Comparison of ENCODE assay signal across 2 cellular contexts in the genomic region with DNA sequence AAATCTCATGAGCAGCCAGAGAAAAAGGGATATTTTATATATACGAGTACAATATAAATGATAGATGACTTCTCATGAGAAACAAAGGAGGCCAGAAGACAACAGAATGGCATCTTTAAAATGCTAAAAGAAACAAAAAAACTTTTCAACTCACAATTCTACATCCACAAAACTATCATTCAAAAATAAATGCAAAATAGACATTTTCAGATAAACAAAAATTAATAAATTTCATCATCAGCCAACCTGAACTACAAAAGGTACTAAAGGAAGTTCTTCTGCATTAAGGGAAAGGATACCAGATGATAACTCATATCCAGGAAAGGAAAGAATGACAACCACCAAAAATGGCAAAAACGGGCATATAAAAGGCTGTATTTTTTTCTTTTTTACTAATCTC.
TF ChIP-seq lines count a peak whose summit lies in the region.

No MANE protein-coding gene starts in this region.

TF ChIP-seq in GM23338, 12 proteins besides CTCF, POLR2A, EP300 and RAD21 (continued from another document):
- no peak for TF ChIP-seq ZNF331 (CRISPR knock-in tag; IDR thresholded peaks at IDR 0.05; ENCODE audit: low read depth)
- TF ChIP-seq CREB1 (CRISPR knock-in tag; IDR thresholded peaks at IDR 0.05; ENCODE audit: low read depth), result no peak
- no peak for TF ChIP-seq JUNB (IDR thresholded peaks at IDR 0.05; ENCODE audit: unreplicated experiment)
- no peak for TF ChIP-seq NANOG (IDR thresholded peaks at IDR 0.05; ENCODE audit: borderline replicate concordance)

TF ChIP-seq in K562, 482 proteins besides CTCF, POLR2A, EP300 and RAD21 (continued from another document):
- TF ChIP-seq, protein P1, sequence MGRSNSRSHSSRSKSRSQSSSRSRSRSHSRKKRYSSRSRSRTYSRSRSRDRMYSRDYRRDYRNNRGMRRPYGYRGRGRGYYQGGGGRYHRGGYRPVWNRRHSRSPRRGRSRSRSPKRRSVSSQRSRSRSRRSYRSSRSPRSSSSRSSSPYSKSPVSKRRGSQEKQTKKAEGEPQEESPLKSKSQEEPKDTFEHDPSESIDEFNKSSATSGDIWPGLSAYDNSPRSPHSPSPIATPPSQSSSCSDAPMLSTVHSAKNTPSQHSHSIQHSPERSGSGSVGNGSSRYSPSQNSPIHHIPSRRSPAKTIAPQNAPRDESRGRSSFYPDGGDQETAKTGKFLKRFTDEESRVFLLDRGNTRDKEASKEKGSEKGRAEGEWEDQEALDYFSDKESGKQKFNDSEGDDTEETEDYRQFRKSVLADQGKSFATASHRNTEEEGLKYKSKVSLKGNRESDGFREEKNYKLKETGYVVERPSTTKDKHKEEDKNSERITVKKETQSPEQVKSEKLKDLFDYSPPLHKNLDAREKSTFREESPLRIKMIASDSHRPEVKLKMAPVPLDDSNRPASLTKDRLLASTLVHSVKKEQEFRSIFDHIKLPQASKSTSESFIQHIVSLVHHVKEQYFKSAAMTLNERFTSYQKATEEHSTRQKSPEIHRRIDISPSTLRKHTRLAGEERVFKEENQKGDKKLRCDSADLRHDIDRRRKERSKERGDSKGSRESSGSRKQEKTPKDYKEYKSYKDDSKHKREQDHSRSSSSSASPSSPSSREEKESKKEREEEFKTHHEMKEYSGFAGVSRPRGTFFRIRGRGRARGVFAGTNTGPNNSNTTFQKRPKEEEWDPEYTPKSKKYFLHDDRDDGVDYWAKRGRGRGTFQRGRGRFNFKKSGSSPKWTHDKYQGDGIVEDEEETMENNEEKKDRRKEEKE (IDR thresholded peaks at IDR 0.05; ENCODE audit: borderline replicate concordance in 1 of 2, control insufficient read depth in 1 of 2, low read depth in 2 of 2, low read length in 1 of 2), result no peak
- no peak for TF ChIP-seq YBX1 (IDR thresholded peaks at IDR 0.05)
- TF ChIP-seq CBX5 (IDR thresholded peaks at IDR 0.05; ENCODE audit: borderline replicate concordance, low read depth), result no peak
- no peak for TF ChIP-seq ZNF41 (CRISPR knock-in tag; conservative IDR thresholded peaks at IDR 0.05)
- no peak for TF ChIP-seq DIDO1 (tag; IDR thresholded peaks at IDR 0.05; ENCODE audit: low read depth)
- TF ChIP-seq, protein P2, sequence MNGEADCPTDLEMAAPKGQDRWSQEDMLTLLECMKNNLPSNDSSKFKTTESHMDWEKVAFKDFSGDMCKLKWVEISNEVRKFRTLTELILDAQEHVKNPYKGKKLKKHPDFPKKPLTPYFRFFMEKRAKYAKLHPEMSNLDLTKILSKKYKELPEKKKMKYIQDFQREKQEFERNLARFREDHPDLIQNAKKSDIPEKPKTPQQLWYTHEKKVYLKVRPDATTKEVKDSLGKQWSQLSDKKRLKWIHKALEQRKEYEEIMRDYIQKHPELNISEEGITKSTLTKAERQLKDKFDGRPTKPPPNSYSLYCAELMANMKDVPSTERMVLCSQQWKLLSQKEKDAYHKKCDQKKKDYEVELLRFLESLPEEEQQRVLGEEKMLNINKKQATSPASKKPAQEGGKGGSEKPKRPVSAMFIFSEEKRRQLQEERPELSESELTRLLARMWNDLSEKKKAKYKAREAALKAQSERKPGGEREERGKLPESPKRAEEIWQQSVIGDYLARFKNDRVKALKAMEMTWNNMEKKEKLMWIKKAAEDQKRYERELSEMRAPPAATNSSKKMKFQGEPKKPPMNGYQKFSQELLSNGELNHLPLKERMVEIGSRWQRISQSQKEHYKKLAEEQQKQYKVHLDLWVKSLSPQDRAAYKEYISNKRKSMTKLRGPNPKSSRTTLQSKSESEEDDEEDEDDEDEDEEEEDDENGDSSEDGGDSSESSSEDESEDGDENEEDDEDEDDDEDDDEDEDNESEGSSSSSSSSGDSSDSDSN (IDR thresholded peaks at IDR 0.05; ENCODE audit: borderline replicate concordance in 1 of 2, low read depth in 2 of 2, low read length in 2 of 2), result no peak
- no peak for TF ChIP-seq POLR3A (IDR thresholded peaks at IDR 0.05; ENCODE audit: borderline replicate concordance, extremely low read depth, insufficient read depth, insufficient read length)
- TF ChIP-seq, protein P3, sequence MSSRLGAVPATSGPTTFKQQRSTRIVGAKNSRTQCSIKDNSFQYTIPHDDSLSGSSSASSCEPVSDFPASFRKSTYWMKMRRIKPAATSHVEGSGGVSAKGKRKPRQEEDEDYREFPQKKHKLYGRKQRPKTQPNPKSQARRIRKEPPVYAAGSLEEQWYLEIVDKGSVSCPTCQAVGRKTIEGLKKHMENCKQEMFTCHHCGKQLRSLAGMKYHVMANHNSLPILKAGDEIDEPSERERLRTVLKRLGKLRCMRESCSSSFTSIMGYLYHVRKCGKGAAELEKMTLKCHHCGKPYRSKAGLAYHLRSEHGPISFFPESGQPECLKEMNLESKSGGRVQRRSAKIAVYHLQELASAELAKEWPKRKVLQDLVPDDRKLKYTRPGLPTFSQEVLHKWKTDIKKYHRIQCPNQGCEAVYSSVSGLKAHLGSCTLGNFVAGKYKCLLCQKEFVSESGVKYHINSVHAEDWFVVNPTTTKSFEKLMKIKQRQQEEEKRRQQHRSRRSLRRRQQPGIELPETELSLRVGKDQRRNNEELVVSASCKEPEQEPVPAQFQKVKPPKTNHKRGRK (tag; IDR thresholded peaks at IDR 0.05), result 0 out of 2 replicates have a peak, but pooled peaks have one; percentile 13
- no peak for TF ChIP-seq ATF7 (IDR thresholded peaks at IDR 0.05)
- no peak for TF ChIP-seq ARID1B (IDR thresholded peaks at IDR 0.05)
- TF ChIP-seq ZNF316 (IDR thresholded peaks at IDR 0.05), result peak; percentile 90
